8 cellular contexts compared by ENCODE assay signal in genomic region chr6:106510090-106510970, GRCh38.
A peak's percentile ranks its signal among the peaks of the same experiment; 100 is the strongest.
DNase-seq lines count a peak whose midpoint lies in the region; ATAC-seq and TF ChIP-seq lines count a peak whose summit lies in the region.

No MANE protein-coding gene starts in this region.

- H3F3A ChIP-seq in SU-DHL-6 (ENCODE audit: insufficient read depth): peaks cover 47% of the 10 kb centered on the region

- peaks cover 17% of the 10 kb centered on the region for H3K4me1 ChIP-seq in iPS-18a (ENCODE audit: control insufficient read depth, low read depth, low read length)

- H3K9me3 ChIP-seq in SU-DHL-6 (ENCODE audit: insufficient read depth, low read length) (no peaks in the 10 kb centered on the region), iPS-18a (ENCODE audit: control insufficient read depth, low read depth, low read length) (no peaks in the 10 kb centered on the region)

- peak overlapping the region; percentile 73 for H2AFZ ChIP-seq in SU-DHL-6 (ENCODE audit: low read depth, low read length, severe bottlenecking)

- H3K79me2 ChIP-seq in SU-DHL-6 (ENCODE audit: insufficient read depth, low read length): peaks cover 29% of the 10 kb centered on the region

- DNase-seq in AML-193 (lab: John Stamatoyannopoulos, UW) (peak; percentile 94 to 95), HuH-7.5 (ENCODE audit: low spot score) (peak; percentile 60), amniotic epithelial cell (ENCODE audit: low read depth) (peak; percentile 69), middle frontal gyrus (ENCODE audit: extremely low spot score, low spot score) (no peak)
- DNase-seq in stimulated activated CD4-positive, alpha-beta T cell treated with anti-CD3 and anti-CD28 coated beads, Interleukin-12 subunit alpha, Interleukin-12 subunit beta, amount 100 ng/mL, for 4 hours: peak; percentile 63

- H3K9me2 ChIP-seq in SU-DHL-6 (replicated peaks; ENCODE audit: insufficient read depth, low read length): no peaks in the 10 kb centered on the region

- H3K27me3 ChIP-seq in SU-DHL-6 (ENCODE audit: low read length) (no peaks in the 10 kb centered on the region), iPS-18a (ENCODE audit: control insufficient read depth, insufficient read depth, low read length) (peaks cover 81% of the 10 kb centered on the region)

- H3K27ac ChIP-seq in SU-DHL-6 (ENCODE audit: low read depth, low read length) (peak overlapping the region; percentile 93), iPS-18a (ENCODE audit: low read length) (no peak overlapping the region)

- H3K36me3 ChIP-seq in SU-DHL-6 (ENCODE audit: low read length) (no peaks in the 10 kb centered on the region), iPS-18a (ENCODE audit: control insufficient read depth, low read depth, low read length) (no peaks in the 10 kb centered on the region)

- no peaks in the 10 kb centered on the region for H4K20me1 ChIP-seq in SU-DHL-6 (ENCODE audit: low read depth, low read length)

- H3K4me2 ChIP-seq in SU-DHL-6 (ENCODE audit: low read depth, low read length, poor library complexity, severe bottlenecking): peak overlapping the region; percentile 87

- H3K9ac ChIP-seq in SU-DHL-6 (ENCODE audit: low read length) (peak overlapping the region; percentile 93), iPS-18a (ENCODE audit: low read length) (no peak overlapping the region)

- peak; percentile 25 for TF ChIP-seq CTCF in SU-DHL-6 (IDR thresholded peaks at IDR 0.05; ENCODE audit: insufficient read depth, low read length, poor library complexity, severe bottlenecking)

- H3K4me3 ChIP-seq in SU-DHL-6 (ENCODE audit: insufficient read depth, low read length, poor library complexity, severe bottlenecking): peak overlapping the region; percentile 68
- peak overlapping the region; percentile 76 for H3K4me3 ChIP-seq in iPS-18a (ENCODE audit: low read length)

- peak; percentile 32 for ATAC-seq in GM19452 (IDR thresholded peaks at IDR 0.05; ENCODE audit: unreplicated experiment)
